Comparison of ENCODE assay signal across 21 cellular contexts in the genomic region with DNA sequence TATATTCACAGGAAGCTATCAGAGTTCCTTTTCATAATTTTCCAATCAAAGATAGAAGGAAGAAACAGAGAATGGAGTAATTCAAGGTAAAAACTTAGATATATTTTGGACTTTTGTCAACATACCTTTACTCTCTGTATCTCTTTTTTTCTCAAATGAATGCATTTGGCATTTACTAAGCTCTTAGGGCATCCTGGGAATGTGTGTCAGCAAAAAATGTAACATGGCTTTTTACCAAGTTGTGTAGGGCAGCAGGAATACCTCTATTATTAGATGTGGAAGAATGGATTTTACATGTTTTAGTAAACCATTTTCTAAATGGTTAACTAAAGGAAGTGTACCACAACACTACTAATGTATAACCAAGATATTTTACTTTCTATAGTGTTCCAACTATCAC. TPM values are rescaled to one million over a fixed set of nuclear protein-coding genes. Genes with fewer than 3 reads are reported as not detected.
A peak's percentile ranks its signal among the peaks of the same experiment; 100 is the strongest.
DNase-seq lines count a peak whose midpoint lies in the region; ATAC-seq, FAIRE-seq and TF ChIP-seq lines count a peak whose summit lies in the region.
"Had no signal": no experiment of that assay in that cellular context is flagged by ENCODE, and none has a peak within 500 bp of the region (broad histone marks: within the 10 kb centered on the region; RNA-seq: fewer than 3 reads in every experiment).

No MANE protein-coding gene starts in this region.

- peaks cover 43% of the 10 kb centered on the region for H3K4me1 Mint-ChIP-seq in chondrocyte (ENCODE audit: low read depth)

- in situ Hi-C loops in SK-MEL-5 (cut with HindIII; ENCODE audit: low pct_unique_long_range_greater_than_20kb, low sequenced_read_pairs) = loop anchor here (25.0 kb wide), 1 partner anchor 350 kb away; no protein-coding TSS in a partner anchor

- H3K4me3 Mint-ChIP-seq in chondrocyte (ENCODE audit: unreplicated experiment) = no peak overlapping the region
- H3K4me3 Mint-ChIP-seq: CD4-positive, alpha-beta T cell; GM23338; IgD-negative memory B cell had no signal

- DNase-seq in H54 (ENCODE audit: insufficient read length, low spot score) (no peak), SK-MEL-5 (ENCODE audit: low read depth, low spot score) (peak; percentile 1), chondrocyte (ENCODE audit: low spot score) (no peak), renal cortical epithelial cell (ENCODE audit: low read depth) (peak; percentile 31), NCI-H187 treated with DMSO at 0.1 percent for 48 hours (lab: John Stamatoyannopoulos, UW) (no peak)
- no peak for DNase-seq in NK-92 treated with Interleukin-12 subunit alpha and Interleukin-12 subunit beta, amount 100 ng/mL, for 24 hours (lab: John Stamatoyannopoulos, UW)
- DNase-seq: CD4-positive, alpha-beta T cell; DMS153; Kasumi-1; MG63; NCI-H1092 treated with DMSO at 0.1 percent for 48 hours; NCI-H1694; NCI-H510A; NCI-H748 treated with DMSO at 0.1 percent for 48 hours; SW 1271 had no signal

- ATAC-seq in HG03354 (IDR thresholded peaks at IDR 0.05; ENCODE audit: poor library complexity, severe bottlenecking, unreplicated experiment) (no peak), HG02763 (IDR thresholded peaks at IDR 0.05; ENCODE audit: unreplicated experiment) (no peak)
- ATAC-seq: GM23338 had no signal

- no peaks in the 10 kb centered on the region for H3K27me3 Mint-ChIP-seq in chondrocyte (ENCODE audit: low read depth)

- no peaks in the 10 kb centered on the region for H3K36me3 Mint-ChIP-seq in chondrocyte (ENCODE audit: low read depth)
- H3K36me3 Mint-ChIP-seq: IgD-negative memory B cell had no signal

- peak; percentile 53 for FAIRE-seq in H54 (lab: Jason Lieb, UNC)
- FAIRE-seq: GM12891, GM19239 had no signal

- peak overlapping the region; percentile 53 for H3K27ac Mint-ChIP-seq in chondrocyte (ENCODE audit: unreplicated experiment)
- H3K27ac Mint-ChIP-seq: CD4-positive, alpha-beta T cell; GM23338; IgD-negative memory B cell had no signal

- TF ChIP-seq POLR2A in H54 (IDR thresholded peaks at IDR 0.05; ENCODE audit: low read depth, low read length) = no peak

- peaks cover 4% of the 10 kb centered on the region for H3K9me3 Mint-ChIP-seq in chondrocyte (ENCODE audit: low read depth)
- H3K9me3 Mint-ChIP-seq: GM23338, IgD-negative memory B cell had no signal

- TF ChIP-seq CTCF in chondrocyte (IDR thresholded peaks at IDR 0.05) = no peak

RNA-seq across cellular contexts. Expression of a gene that starts 4.2 kb away (rescaled TPM):
- 0.26 TPM in 1 of 2 replicates, not detected in the other for total RNA-seq in SK-MEL-5 (2014; rRNA removed; shearing (Covaris generic))
- 0.04 and 0.06 TPM in 2 replicates for polyA plus RNA-seq in SK-MEL-5 (2015; cell fraction: cytosol; rRNA removed)
- 0.11 and 0.47 TPM in 2 replicates for polyA plus RNA-seq in SK-MEL-5 (2015; cell fraction: nucleus; rRNA removed)
- total RNA-seq in chondrocyte (1,010 to 1,354 TPM (median 1,042 TPM) in 3 replicates), renal cortical epithelial cell (13.7 and 25.9 TPM in 2 replicates)
- total RNA-seq: CD4-positive, alpha-beta T cell had no signal
- polyA plus RNA-seq: IgD-negative memory B cell had no signal

Comparison
In these comparisons a context has a peak if more than half of its experiments do, and no peak if none do; other contexts are left out.
1. DNase-seq: peak in SK-MEL-5 (single experiment) and renal cortical epithelial cell (single experiment); none in H54 (single experiment), chondrocyte (single experiment), NK-92 treated with Interleukin-12 subunit alpha and Interleukin-12 subunit beta, amount 100 ng/mL, for 24 hours (single experiment) and NCI-H187 treated with DMSO at 0.1 percent for 48 hours (single experiment).
2. RNA of a gene that starts 4.2 kb away (total RNA-seq): 1,010 to 1,354 TPM in chondrocyte; 13.7 to 25.9 TPM in renal cortical epithelial cell and 0.26 TPM in SK-MEL-5; every median in the first group is over 10 times any median in the second.